ENCODE assay signal across 8 cellular contexts in genomic region chr17:30235386-30236296, GRCh38. TPM values are rescaled to one million over a fixed set of nuclear protein-coding genes. Genes with fewer than 3 reads are reported as not detected.
DNase-seq lines count a peak whose midpoint lies in the region; ATAC-seq, FAIRE-seq and TF ChIP-seq lines count a peak whose summit lies in the region.

TSS of gene SLC6A4 (minus strand) at chr17:30235697. CDS start at chr17:30221958, 13,739 bp downstream.

- H3K9me3 Mint-ChIP-seq in astrocyte (ENCODE audit: unreplicated experiment): peaks cover 7% of the 10 kb centered on the region

- peaks cover 80% of the 10 kb centered on the region for H3K27me3 Mint-ChIP-seq in astrocyte (ENCODE audit: low read depth, unreplicated experiment)

- H4K20me1 ChIP-seq in astrocyte (ENCODE audit: insufficient read depth, low read length): no peaks in the 10 kb centered on the region

- H3K4me1 Mint-ChIP-seq in astrocyte (ENCODE audit: low read depth, unreplicated experiment): peaks cover 3% of the 10 kb centered on the region

- FAIRE-seq in astrocyte (lab: Jason Lieb, UNC): no peak

- H3K27me3 ChIP-seq in cardiac muscle cell: peaks cover 99% of the 10 kb centered on the region
- H3K27me3 ChIP-seq in astrocyte (ENCODE audit: insufficient read depth, low read length): peaks cover 74% of the 10 kb centered on the region
- peaks cover 44 to 53% of the 10 kb centered on the region in 2 donors for H3K27me3 ChIP-seq in stomach smooth muscle (ENCODE audit: control insufficient read depth in 1 of 2, insufficient read depth in 2 of 2, low read length in 2 of 2)

- peaks cover 5% of the 10 kb centered on the region for H3K36me3 Mint-ChIP-seq in astrocyte (ENCODE audit: low read depth, unreplicated experiment)

- no peak for TF ChIP-seq CTCF in cardiac muscle cell (IDR thresholded peaks at IDR 0.05; ENCODE audit: low read depth, low read length)
- TF ChIP-seq CTCF in astrocyte (IDR thresholded peaks at IDR 0.05; ENCODE audit: insufficient read depth, low read depth, low read length): no peak

- H3K9me3 ChIP-seq in cardiac muscle cell (ENCODE audit: low read depth): no peaks in the 10 kb centered on the region
- no peaks in the 10 kb centered on the region for H3K9me3 ChIP-seq in astrocyte (ENCODE audit: insufficient read depth, low read depth, low read length)
- H3K9me3 ChIP-seq in stomach smooth muscle (ENCODE audit: control insufficient read depth in 2 of 2, low read length in 2 of 2): no peaks in the 10 kb centered on the region

- peak within 1 kb of the TSS; percentile 73 for H3K4me3 Mint-ChIP-seq in astrocyte (ENCODE audit: unreplicated experiment)

- H3K4me1 ChIP-seq in cardiac muscle cell (ENCODE audit: low read depth) (peaks cover 4% of the 10 kb centered on the region), astrocyte (ENCODE audit: insufficient read depth, low read length) (peaks cover 14% of the 10 kb centered on the region), stomach smooth muscle (ENCODE audit: control insufficient read depth, insufficient read depth, low read length) (peaks cover 30% of the 10 kb centered on the region)

- intact Hi-C loops in Right ventricle myocardium inferior (cut with DNase I): loop anchor here (5.0 kb wide), 1 partner anchor 108 kb away; no protein-coding TSS in a partner anchor

- DNase-seq in cardiac muscle cell (ENCODE audit: low read depth in 1 of 2, low spot score in 1 of 2) (peak; percentile 31 to 67), Right ventricle myocardium inferior (ENCODE audit: missing footprints) (no peak), astrocyte (ENCODE audit: low read depth) (no peak), iris pigment epithelial cell (ENCODE audit: low read depth) (peak; percentile 19), NCI-H2107 (lab: John Stamatoyannopoulos, UW) (no peak)

- ATAC-seq in Right ventricle myocardium inferior (no peak), HG03565 (IDR thresholded peaks at IDR 0.05; ENCODE audit: unreplicated experiment) (no peak), HG03095 (IDR thresholded peaks at IDR 0.05; ENCODE audit: unreplicated experiment) (no peak)

- H3K27ac ChIP-seq in cardiac muscle cell (peak within 1 kb of the TSS; percentile 6), astrocyte (ENCODE audit: low read depth, low read length) (no peak within 1 kb of the TSS), stomach smooth muscle (ENCODE audit: low read length) (no peak within 1 kb of the TSS)

- peak within 1 kb of the TSS; percentile 82 for H3K4me2 ChIP-seq in astrocyte (ENCODE audit: low read length)

- H3K27ac Mint-ChIP-seq in astrocyte (ENCODE audit: unreplicated experiment): peak within 1 kb of the TSS; percentile 56

- peak within 1 kb of the TSS; percentile 29 for H3K4me3 ChIP-seq in cardiac muscle cell
- H3K4me3 ChIP-seq in astrocyte (ENCODE audit: insufficient read depth, low read depth, low read length): peak within 1 kb of the TSS; percentile 50
- peak within 1 kb of the TSS; percentile 41 to 71 for H3K4me3 ChIP-seq in stomach smooth muscle (ENCODE audit: low read length in 2 of 2)

- no peaks in the 10 kb centered on the region for H3K36me3 ChIP-seq in cardiac muscle cell
- H3K36me3 ChIP-seq in astrocyte (ENCODE audit: insufficient read depth, low read length): no peaks in the 10 kb centered on the region
- H3K36me3 ChIP-seq in stomach smooth muscle (ENCODE audit: control insufficient read depth in 2 of 2, insufficient read depth in 2 of 2, low read length in 2 of 2): no peaks in the 10 kb centered on the region

- H3K9ac ChIP-seq in astrocyte (ENCODE audit: low read length) (peak within 1 kb of the TSS; percentile 4), stomach smooth muscle (ENCODE audit: low read length in 2 of 2) (no peak within 1 kb of the TSS)

- peak within 1 kb of the TSS; percentile 49 for H2AFZ ChIP-seq in astrocyte (ENCODE audit: low read depth, low read length)

- H3K79me2 ChIP-seq in astrocyte (ENCODE audit: insufficient read depth, low read length): no peaks in the 10 kb centered on the region

RNA-seq across cellular contexts. Expression of gene SLC6A4, which starts in this region (rescaled TPM):
- 0.36 and 0.85 TPM in 2 replicates for total RNA-seq in cardiac muscle cell
- 0.37 TPM in 1 of 2 replicates, not detected in the other for polyA plus RNA-seq in cardiac muscle cell
- total RNA-seq in Right ventricle myocardium inferior: 0.22 TPM
- not detected in 2 replicates for total RNA-seq in astrocyte

Comparison
In these comparisons a context has a peak if more than half of its experiments do, and no peak if none do; other contexts are left out.
1. Peak in DNase-seq, H3K4me3 ChIP-seq and H3K27ac ChIP-seq in cardiac muscle cell; RNA of the gene not detected or under 1 TPM.